In genomic region chr6:27020553-27020880, GRCh38 we compare ENCODE assay signal across 8 cellular contexts.
DNase-seq lines count a peak whose midpoint lies in the region; ATAC-seq and TF ChIP-seq lines count a peak whose summit lies in the region.

No MANE protein-coding gene starts in this region.

- H3K27me3 Mint-ChIP-seq in activated CD4-positive, alpha-beta memory T cell treated with anti-CD3 and anti-CD28 coated beads for 36 hours: peaks cover 27% of the 10 kb centered on the region

- peaks cover 18% of the 10 kb centered on the region for H3K9me3 Mint-ChIP-seq in activated CD4-positive, alpha-beta memory T cell treated with anti-CD3 and anti-CD28 coated beads for 36 hours

- DNase-seq in activated CD4-positive, alpha-beta memory T cell treated with anti-CD3 and anti-CD28 coated beads for 36 hours: no peak
- DNase-seq in foreskin fibroblast (no peak), retinal pigment epithelial cell (ENCODE audit: low read depth) (no peak), SKM-1 (lab: John Stamatoyannopoulos, UW; ENCODE audit: unreplicated experiment) (no peak), 8988T (no peak)

- H3K4me3 Mint-ChIP-seq in activated CD4-positive, alpha-beta memory T cell treated with anti-CD3 and anti-CD28 coated beads for 36 hours: peak overlapping the region; percentile 67

- peaks cover 6% of the 10 kb centered on the region for H3K4me1 Mint-ChIP-seq in activated CD4-positive, alpha-beta memory T cell treated with anti-CD3 and anti-CD28 coated beads for 36 hours (ENCODE audit: low read depth)

- intact Hi-C loops in activated CD4-positive, alpha-beta memory T cell treated with anti-CD3 and anti-CD28 coated beads for 36 hours (cut with micrococcal nuclease): no loop called here

- POLR2A ChIA-PET in activated CD4-positive, alpha-beta memory T cell treated with anti-CD3 and anti-CD28 coated beads for 36 hours (lab: Charles Lee): interaction anchor here (0.6 to 1.4 kb wide), 2 partner anchors 14 to 412 kb away, joined by 3 read pairs; no protein-coding TSS in a partner anchor

- H3K36me3 Mint-ChIP-seq in activated CD4-positive, alpha-beta memory T cell treated with anti-CD3 and anti-CD28 coated beads for 36 hours: peaks cover 1% of the 10 kb centered on the region

- H3K4me3 ChIP-seq in GM12875 (ENCODE audit: low read depth, low read length): peak overlapping the region; percentile 41
- H3K4me3 ChIP-seq in foreskin fibroblast (ENCODE audit: low read depth in 1 of 2, low read length in 2 of 2): peak overlapping the region; percentile 80 to 86
- peak overlapping the region; percentile 88 for H3K4me3 ChIP-seq in retinal pigment epithelial cell (ENCODE audit: low read length)

- CTCF ChIA-PET in activated CD4-positive, alpha-beta memory T cell treated with anti-CD3 and anti-CD28 coated beads for 36 hours (lab: Charles Lee): no interaction called here

- no peak overlapping the region for H3K27ac Mint-ChIP-seq in activated CD4-positive, alpha-beta memory T cell treated with anti-CD3 and anti-CD28 coated beads for 36 hours

- no peak for ATAC-seq in HG03432 (IDR thresholded peaks at IDR 0.05; ENCODE audit: unreplicated experiment)
- ATAC-seq in GM21367 (IDR thresholded peaks at IDR 0.05; ENCODE audit: unreplicated experiment): no peak

- TF ChIP-seq CTCF in GM12875 (IDR thresholded peaks at IDR 0.05; ENCODE audit: borderline replicate concordance, insufficient read depth, low read depth, low read length) (no peak), foreskin fibroblast (IDR thresholded peaks at IDR 0.05; ENCODE audit: low read depth, low read length) (no peak), retinal pigment epithelial cell (conservative IDR thresholded peaks at IDR 0.05; ENCODE audit: low read depth, low read length) (no peak)
